14 cellular contexts compared by ENCODE assay signal in the genomic region with DNA sequence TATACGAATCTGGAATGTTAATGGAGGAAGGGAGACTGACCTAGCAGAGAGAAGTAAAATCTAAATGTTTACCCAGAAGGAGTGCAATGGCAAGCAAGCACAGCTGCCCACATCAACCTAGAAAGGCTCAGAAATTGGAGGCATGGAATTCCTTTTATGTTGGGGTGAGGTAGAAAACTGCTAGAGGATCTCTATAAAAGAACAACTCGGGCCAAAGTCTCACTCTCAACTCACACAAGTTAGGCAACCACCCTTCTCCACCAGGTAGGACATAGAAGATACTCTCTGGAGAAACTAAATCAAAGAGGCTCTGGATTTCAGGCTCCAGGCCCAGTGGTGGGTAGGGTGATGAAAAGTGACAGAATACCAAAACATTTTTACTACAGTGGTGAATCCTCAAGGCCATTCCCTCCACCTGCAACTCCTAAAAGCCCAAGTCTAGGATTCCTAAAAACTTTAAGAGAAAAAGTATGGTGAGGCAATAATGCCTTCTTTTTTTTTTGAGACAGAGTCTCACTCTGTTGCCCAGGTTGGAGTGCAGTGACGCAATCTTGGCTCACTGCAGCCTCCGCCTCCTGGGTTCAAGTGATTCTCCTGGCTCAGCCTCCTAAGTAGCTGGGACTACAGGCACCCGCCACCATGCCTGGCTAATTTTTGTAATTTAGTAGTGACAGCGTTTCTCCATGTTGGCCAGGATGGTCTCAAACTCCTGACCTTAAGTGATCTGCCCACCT. TPM values are rescaled to one million over a fixed set of nuclear protein-coding genes. Genes with fewer than 3 reads are reported as not detected.
DNase-seq lines count a peak whose midpoint lies in the region; ATAC-seq and TF ChIP-seq lines count a peak whose summit lies in the region.
"Had no signal": no experiment of that assay in that cellular context is flagged by ENCODE, and none has a peak within 500 bp of the region (broad histone marks: within the 10 kb centered on the region; RNA-seq: fewer than 3 reads in every experiment).

No MANE protein-coding gene starts in this region.

- peaks cover 11% of the 10 kb centered on the region; the same call in 2 of the 3 replicates for H3K4me1 Mint-ChIP-seq in GM23338
- peaks cover 27% of the 10 kb centered on the region for H3K4me1 Mint-ChIP-seq in progenitor cell of endocrine pancreas (ENCODE audit: low read depth)
- H3K4me1 Mint-ChIP-seq in natural killer cell: no peaks in the 10 kb centered on the region

- no peak overlapping the region for H3K4me3 Mint-ChIP-seq in GM23338
- H3K4me3 Mint-ChIP-seq in progenitor cell of endocrine pancreas (ENCODE audit: low read depth): no peak overlapping the region
- no peak overlapping the region for H3K4me3 Mint-ChIP-seq in natural killer cell
- H3K4me3 Mint-ChIP-seq: CD4-positive, CD25-positive, alpha-beta regulatory T cell had no signal

- no peak for TF ChIP-seq CTCF in GM23338 (conservative IDR thresholded peaks at IDR 0.05; ENCODE audit: low read depth in 2 of 2)
- no peak for TF ChIP-seq CTCF in SK-N-SH (IDR thresholded peaks at IDR 0.05)
- TF ChIP-seq CTCF in hepatocyte (IDR thresholded peaks at IDR 0.05; ENCODE audit: poor library complexity): no peak
- TF ChIP-seq CTCF in progenitor cell of endocrine pancreas (IDR thresholded peaks at IDR 0.05; ENCODE audit: unreplicated experiment): no peak
- no peak for TF ChIP-seq CTCF in natural killer cell (IDR thresholded peaks at IDR 0.05)

- H3K9me3 Mint-ChIP-seq in GM23338: no peaks in the 10 kb centered on the region
- peaks cover 16% of the 10 kb centered on the region for H3K9me3 Mint-ChIP-seq in progenitor cell of endocrine pancreas (ENCODE audit: low read depth)
- no peaks in the 10 kb centered on the region for H3K9me3 Mint-ChIP-seq in activated naive CD4-positive, alpha-beta T cell treated with anti-CD3 and anti-CD28 coated beads, Interleukin-2, amount 50 U/mL, for 72 hours
- peaks cover 2 to 4% of the 10 kb centered on the region in 2 donors for H3K9me3 Mint-ChIP-seq in natural killer cell
- H3K9me3 Mint-ChIP-seq: CD4-positive, CD25-positive, alpha-beta regulatory T cell had no signal

- intact Hi-C loops in natural killer cell (cut with micrococcal nuclease): no loop called here

- H3K79me2 ChIP-seq in GM23338 (replicated peaks; ENCODE audit: insufficient read depth) (no peaks in the 10 kb centered on the region), SK-N-SH (ENCODE audit: insufficient read depth) (no peaks in the 10 kb centered on the region), hepatocyte (no peaks in the 10 kb centered on the region)

- H4K20me1 ChIP-seq in GM23338 (replicated peaks; ENCODE audit: insufficient read depth) (no peaks in the 10 kb centered on the region), SK-N-SH (ENCODE audit: insufficient read depth) (no peaks in the 10 kb centered on the region), hepatocyte (ENCODE audit: insufficient read depth, poor library complexity, severe bottlenecking) (no peaks in the 10 kb centered on the region)
- H4K20me1 ChIP-seq: BLaER1 treated with 17β-estradiol and CSF1 and Interleukin-3, amounts not matched to agents 10 nM and 100 nM had no signal

- H3K27me3 ChIP-seq in GM23338 (ENCODE audit: insufficient read depth) (no peaks in the 10 kb centered on the region), SK-N-SH (ENCODE audit: insufficient read depth) (no peaks in the 10 kb centered on the region), hepatocyte (no peaks in the 10 kb centered on the region)
- H3K27me3 ChIP-seq: BLaER1 treated with 17β-estradiol and CSF1 and Interleukin-3, amounts not matched to agents 10 nM and 100 nM had no signal

- DNase-seq in GM23338 (ENCODE audit: low spot score): no peak
- no peak for DNase-seq in SK-N-SH
- peak; percentile 16 for DNase-seq in hepatocyte (ENCODE audit: low spot score)
- DNase-seq in progenitor cell of endocrine pancreas (ENCODE audit: low spot score, unreplicated experiment): no peak
- no peak for DNase-seq in hypothalamus (lab: John Stamatoyannopoulos, UW)
- DNase-seq in activated naive CD4-positive, alpha-beta T cell treated with anti-CD3 and anti-CD28 coated beads, Interleukin-2, amount 50 U/mL, for 72 hours (ENCODE audit: low spot score in 2 of 2): no peak
- no peak for DNase-seq in natural killer cell
- DNase-seq: 8988T; ACHN; CD4-positive, CD25-positive, alpha-beta regulatory T cell; DMS79 treated with DMSO at 0.1 percent for 48 hours; EL had no signal

- H3K4me3 ChIP-seq in GM23338 (no peak overlapping the region), SK-N-SH (ENCODE audit: low read depth in 2 of 2, low read length in 1 of 2) (no peak overlapping the region), hepatocyte (no peak overlapping the region)
- H3K4me3 ChIP-seq: BLaER1 treated with 17β-estradiol and CSF1 and Interleukin-3, amounts not matched to agents 10 nM and 100 nM had no signal

- H3K27me3 Mint-ChIP-seq in GM23338 (ENCODE audit: insufficient read depth, low read depth, poor library complexity): no peaks in the 10 kb centered on the region
- H3K27me3 Mint-ChIP-seq in progenitor cell of endocrine pancreas: no peaks in the 10 kb centered on the region
- H3K27me3 Mint-ChIP-seq in natural killer cell (ENCODE audit: low read depth in 2 of 2): peaks cover 6 to 9% of the 10 kb centered on the region in 2 donors

- no peak overlapping the region for H3K27ac ChIP-seq in GM23338 (ENCODE audit: low read depth)
- peak overlapping the region in 1 of 2 experiments; percentile 69; a peak in 1 of 4 replicates for H3K27ac ChIP-seq in SK-N-SH (ENCODE audit: low read depth in 2 of 2, low read length in 1 of 2)
- H3K27ac ChIP-seq in hepatocyte: peak overlapping the region; percentile 38
- H3K27ac ChIP-seq: BLaER1 treated with 17β-estradiol and CSF1 and Interleukin-3, amounts not matched to agents 10 nM and 100 nM had no signal

- H3F3A ChIP-seq in GM23338 (replicated peaks; ENCODE audit: low read depth) (no peaks in the 10 kb centered on the region), SK-N-SH (replicated peaks; ENCODE audit: insufficient read depth) (peaks cover 6% of the 10 kb centered on the region)

- no peak for TF ChIP-seq EP300 in SK-N-SH (IDR thresholded peaks at IDR 0.05; ENCODE audit: borderline replicate concordance in 1 of 2, low read depth in 1 of 2, low read length in 1 of 2)

- ATAC-seq in GM23338: no peak
- no peak for ATAC-seq in activated naive CD4-positive, alpha-beta T cell treated with anti-CD3 and anti-CD28 coated beads, Interleukin-2, amount 50 U/mL, for 72 hours
- no peak for ATAC-seq in natural killer cell
- ATAC-seq: HCT116 had no signal

- H2AFZ ChIP-seq in GM23338 (peak overlapping the region; percentile 49; the same call in 1 of the 2 replicates), SK-N-SH (ENCODE audit: low read depth) (0 out of 2 replicates have a peak overlapping the region, but pooled peaks have one; percentile 59), hepatocyte (no peak overlapping the region)

- no peak for TF ChIP-seq RAD21 in SK-N-SH (IDR thresholded peaks at IDR 0.05; ENCODE audit: low read length)

- H3K4me1 ChIP-seq in GM23338 (ENCODE audit: insufficient read depth) (peaks cover 14% of the 10 kb centered on the region), SK-N-SH (ENCODE audit: control insufficient read depth in 1 of 2, insufficient read depth in 2 of 2, low read depth in 1 of 2, low read length in 1 of 2) (no peaks in the 10 kb centered on the region), hepatocyte (ENCODE audit: insufficient read depth) (peaks cover 4% of the 10 kb centered on the region)

- H3K4me2 ChIP-seq in GM23338 (no peak overlapping the region), SK-N-SH (no peak overlapping the region), hepatocyte (no peak overlapping the region)
- H3K4me2 ChIP-seq: BLaER1 treated with 17β-estradiol and CSF1 and Interleukin-3, amounts not matched to agents 10 nM and 100 nM had no signal

- no peaks in the 10 kb centered on the region for H3K9me3 ChIP-seq in SK-N-SH
- no peaks in the 10 kb centered on the region for H3K9me3 ChIP-seq in hepatocyte (ENCODE audit: low read depth)
- H3K9me3 ChIP-seq: BLaER1 treated with 17β-estradiol and CSF1 and Interleukin-3, amounts not matched to agents 10 nM and 100 nM had no signal

- H3K9me2 ChIP-seq in GM23338 (ENCODE audit: insufficient read depth) (peaks cover 21% of the 10 kb centered on the region; the same call in 1 of the 2 replicates), SK-N-SH (no peaks in the 10 kb centered on the region), hepatocyte (replicated peaks; ENCODE audit: insufficient read depth) (no peaks in the 10 kb centered on the region)

- H3K36me3 ChIP-seq in GM23338 (ENCODE audit: insufficient read depth) (no peaks in the 10 kb centered on the region), SK-N-SH (replicated peaks in 1 of 2; ENCODE audit: control insufficient read depth in 1 of 2, insufficient read depth in 2 of 2, low read length in 1 of 2) (no peaks in the 10 kb centered on the region), hepatocyte (replicated peaks; ENCODE audit: insufficient read depth, low read depth) (no peaks in the 10 kb centered on the region)
- H3K36me3 ChIP-seq: BLaER1 treated with 17β-estradiol and CSF1 and Interleukin-3, amounts not matched to agents 10 nM and 100 nM had no signal

- 45% methylated on average over 6 of the region's 6 CpGs for WGBS in SK-N-SH (ENCODE audit: low lambda C conversion rate)
- 78% methylated on average over 6 of the region's 6 CpGs for WGBS in hepatocyte (ENCODE audit: low lambda C conversion rate, missing lambda C conversion rate)

- H3K36me3 Mint-ChIP-seq in GM23338 (ENCODE audit: low read depth) (no peaks in the 10 kb centered on the region), progenitor cell of endocrine pancreas (ENCODE audit: insufficient read depth) (peaks cover 2% of the 10 kb centered on the region), natural killer cell (no peaks in the 10 kb centered on the region)
- no peaks in the 10 kb centered on the region for H3K36me3 Mint-ChIP-seq in activated naive CD4-positive, alpha-beta T cell treated with anti-CD3 and anti-CD28 coated beads, Interleukin-2, amount 50 U/mL, for 72 hours
- H3K36me3 Mint-ChIP-seq: CD4-positive, CD25-positive, alpha-beta regulatory T cell had no signal

- POLR2A ChIA-PET in SK-N-SH (lab: Yijun Ruan, JAX): no interaction called here

- no peak overlapping the region for H3K9ac ChIP-seq in SK-N-SH
- H3K9ac ChIP-seq: BLaER1 treated with 17β-estradiol and CSF1 and Interleukin-3, amounts not matched to agents 10 nM and 100 nM had no signal

- no peak overlapping the region for H3K27ac Mint-ChIP-seq in GM23338
- H3K27ac Mint-ChIP-seq in progenitor cell of endocrine pancreas: peak overlapping the region; percentile 31
- H3K27ac Mint-ChIP-seq in activated naive CD4-positive, alpha-beta T cell treated with anti-CD3 and anti-CD28 coated beads, Interleukin-2, amount 50 U/mL, for 72 hours: no peak overlapping the region
- H3K27ac Mint-ChIP-seq in natural killer cell: no peak overlapping the region
- H3K27ac Mint-ChIP-seq: CD4-positive, CD25-positive, alpha-beta regulatory T cell had no signal

- CTCF ChIA-PET in SK-N-SH (lab: Yijun Ruan, JAX): no interaction called here

RNA-seq across cellular contexts. Expression of gene ADGRG6, which starts 9.4 kb away (rescaled TPM):
- 4.9 and 7.7 TPM in 2 replicates for total RNA-seq in GM23338 (2014; rRNA removed; shearing (Covaris generic))
- polyA plus RNA-seq in GM23338 (2016; fragmentation: Nextera tagmentation; extraction: Ambion mirVana) (1.3 and 1.8 TPM in 2 replicates), SK-N-SH (2012; rRNA removed) (61.5 and 91.8 TPM in 2 replicates), hepatocyte (13.9 and 15.0 TPM in 2 replicates)
- polyA plus RNA-seq in SK-N-SH (2012; cell fraction: cytosol; rRNA removed): 83.4 and 84.3 TPM in 2 replicates
- 78.5 and 178 TPM in 2 replicates for polyA plus RNA-seq in SK-N-SH (2012; cell fraction: nucleus; rRNA removed)
- total RNA-seq in hepatocyte (59.5 and 92.0 TPM in 2 replicates), progenitor cell of endocrine pancreas (126 and 139 TPM in 2 replicates), natural killer cell (under 1 TPM in 2 of 3 donors, not detected in 1; 0.05 to 0.24 TPM)
- total RNA-seq in activated naive CD4-positive, alpha-beta T cell treated with anti-CD3 and anti-CD28 coated beads, Interleukin-2, amount 50 U/mL, for 72 hours: 1 to 10 TPM; 1.0 to 2.7 TPM
- polyA plus RNA-seq: CD4-positive, CD25-positive, alpha-beta regulatory T cell had no signal
